Comparison of ENCODE assay signal across 10 cellular contexts in the genomic region with DNA sequence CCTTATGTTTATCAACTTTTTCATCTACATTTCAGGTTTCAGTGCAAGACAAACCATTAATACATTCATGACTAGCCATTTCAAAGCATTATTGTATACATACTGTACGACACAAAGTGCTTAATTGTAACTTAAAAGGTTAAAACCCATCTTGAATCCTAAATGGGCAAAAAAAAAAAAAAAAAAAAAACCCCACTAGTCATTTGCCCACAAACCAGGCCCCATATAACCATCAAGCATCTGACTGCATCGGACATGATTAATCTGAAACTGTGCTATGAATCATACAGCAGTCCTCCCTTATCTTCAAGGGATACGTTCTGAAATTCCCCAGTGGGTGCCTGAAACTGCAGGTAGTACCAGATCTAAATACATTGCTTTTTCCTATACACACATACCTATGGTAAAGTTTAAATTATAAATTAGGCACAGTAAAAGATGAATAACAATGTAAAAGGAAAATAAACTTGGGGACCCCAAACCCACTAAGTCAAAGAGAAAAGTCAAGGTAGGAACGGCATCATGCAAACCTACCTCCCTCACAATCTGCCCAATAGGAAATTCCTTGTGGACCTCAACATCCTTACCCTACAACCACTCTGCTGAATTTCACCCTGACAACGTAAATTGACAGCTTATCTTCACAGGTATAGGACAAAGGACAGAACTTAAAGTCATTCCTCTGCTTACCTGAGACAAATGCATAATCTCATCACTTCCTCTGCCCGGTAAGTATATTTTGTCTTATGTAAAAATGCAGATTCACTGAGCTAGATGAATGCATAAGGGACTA. TPM values are rescaled to one million over a fixed set of nuclear protein-coding genes. Genes with fewer than 3 reads are reported as not detected.
DNase-seq lines count a peak whose midpoint lies in the region; ATAC-seq and TF ChIP-seq lines count a peak whose summit lies in the region.
"Had no signal": no experiment of that assay in that cellular context is flagged by ENCODE, and none has a peak within 500 bp of the region (broad histone marks: within the 10 kb centered on the region; RNA-seq: fewer than 3 reads in every experiment).

No MANE protein-coding gene starts in this region.

- no peak overlapping the region for H3K9ac ChIP-seq in Karpas-422 (ENCODE audit: low read length)

- no peak overlapping the region for H3K4me3 ChIP-seq in tibial artery
- H3K4me3 ChIP-seq in Karpas-422 (ENCODE audit: low read length): no peak overlapping the region

- no peaks in the 10 kb centered on the region for H3K27me3 ChIP-seq in tibial artery
- 0 out of 2 replicates have a peak, but pooled peaks cover 2% of the 10 kb centered on the region for H3K27me3 ChIP-seq in Karpas-422 (ENCODE audit: low read length)

- no peaks in the 10 kb centered on the region for H3K27me3 Mint-ChIP-seq in activated CD8-positive, alpha-beta memory T cell treated with anti-CD3 and anti-CD28 coated beads, Interleukin-2, amount 10 ng/mL, durations not matched to agents 7 days and 5 days
- H3K27me3 Mint-ChIP-seq in T-helper 1 cell treated with Interleukin-12 subunit alpha and Interleukin-12 subunit beta and Interleukin-4 antibody, amounts not matched to agents 30 μg/mL and 1 μg/mL, for 36 hours (ENCODE audit: low read depth): no peaks in the 10 kb centered on the region

- DNase-seq in activated CD8-positive, alpha-beta memory T cell treated with anti-CD3 and anti-CD28 coated beads, Interleukin-2, amount 10 ng/mL, durations not matched to agents 7 days and 5 days: peak; percentile 60
- no peak for DNase-seq in activated CD8-positive, alpha-beta memory T cell treated with anti-CD3 and anti-CD28 coated beads, Interleukin-2, amount 50 U/mL, for 48 hours
- DNase-seq in kidney tubule cell (ENCODE audit: low spot score) (peak; percentile 82), tibial artery (no peak), Karpas-422 (no peak), DMS 273 treated with DMSO at 0.1 percent for 48 hours (lab: John Stamatoyannopoulos, UW) (no peak)

- H3K9me3 Mint-ChIP-seq in activated CD8-positive, alpha-beta memory T cell treated with anti-CD3 and anti-CD28 coated beads, Interleukin-2, amount 10 ng/mL, durations not matched to agents 7 days and 5 days (ENCODE audit: low read depth): no peaks in the 10 kb centered on the region
- no peaks in the 10 kb centered on the region for H3K9me3 Mint-ChIP-seq in T-helper 1 cell treated with Interleukin-12 subunit alpha and Interleukin-12 subunit beta and Interleukin-4 antibody, amounts not matched to agents 30 μg/mL and 1 μg/mL, for 36 hours
- H3K9me3 Mint-ChIP-seq: nephron had no signal

- CTCF ChIA-PET in activated CD8-positive, alpha-beta memory T cell treated with anti-CD3 and anti-CD28 coated beads, Interleukin-2, amount 10 ng/mL, durations not matched to agents 7 days and 5 days (lab: Charles Lee): interaction anchor here (0.6 kb wide), 1 partner anchor 388 kb away, joined by 4 read pairs; no protein-coding TSS in a partner anchor

- H3K36me3 ChIP-seq in tibial artery: no peaks in the 10 kb centered on the region
- no peaks in the 10 kb centered on the region for H3K36me3 ChIP-seq in Karpas-422 (ENCODE audit: insufficient read depth, low read length)

- peaks cover 76% of the 10 kb centered on the region for H3K4me1 Mint-ChIP-seq in activated CD8-positive, alpha-beta memory T cell treated with anti-CD3 and anti-CD28 coated beads, Interleukin-2, amount 10 ng/mL, durations not matched to agents 7 days and 5 days
- peaks cover 39% of the 10 kb centered on the region for H3K4me1 Mint-ChIP-seq in T-helper 1 cell treated with Interleukin-12 subunit alpha and Interleukin-12 subunit beta and Interleukin-4 antibody, amounts not matched to agents 30 μg/mL and 1 μg/mL, for 36 hours (ENCODE audit: low read depth)

- no peaks in the 10 kb centered on the region for H3K9me3 ChIP-seq in tibial artery
- H3K9me3 ChIP-seq in Karpas-422 (ENCODE audit: low read length): no peaks in the 10 kb centered on the region

- no peaks in the 10 kb centered on the region for H3K9me2 ChIP-seq in Karpas-422 (replicated peaks; ENCODE audit: insufficient read depth, low read length)

- no peak overlapping the region for H2AFZ ChIP-seq in Karpas-422 (ENCODE audit: low read length)

- intact Hi-C loops in tibial artery (cut with DNase I; ENCODE audit: low total_unique reads): no loop called here

- H3K36me3 Mint-ChIP-seq in activated CD8-positive, alpha-beta memory T cell treated with anti-CD3 and anti-CD28 coated beads, Interleukin-2, amount 10 ng/mL, durations not matched to agents 7 days and 5 days: peaks cover 6% of the 10 kb centered on the region
- H3K36me3 Mint-ChIP-seq in T-helper 1 cell treated with Interleukin-12 subunit alpha and Interleukin-12 subunit beta and Interleukin-4 antibody, amounts not matched to agents 30 μg/mL and 1 μg/mL, for 36 hours (ENCODE audit: low read depth): peaks cover 2% of the 10 kb centered on the region

- no peak for TF ChIP-seq CTCF in tibial artery (IDR thresholded peaks at IDR 0.05)

- H3K4me1 ChIP-seq in tibial artery (peaks cover 0 to 45% (median 12%) of the 10 kb centered on the region in 4 donors), Karpas-422 (ENCODE audit: low read length) (no peaks in the 10 kb centered on the region)

- ATAC-seq in activated CD8-positive, alpha-beta memory T cell treated with anti-CD3 and anti-CD28 coated beads, Interleukin-2, amount 10 ng/mL, durations not matched to agents 7 days and 5 days: peak; percentile 80
- peak; percentile 84 for ATAC-seq in HG02981 (IDR thresholded peaks at IDR 0.05; ENCODE audit: unreplicated experiment)

- peak overlapping the region; percentile 47 for H3K4me3 Mint-ChIP-seq in activated CD8-positive, alpha-beta memory T cell treated with anti-CD3 and anti-CD28 coated beads, Interleukin-2, amount 10 ng/mL, durations not matched to agents 7 days and 5 days
- no peak overlapping the region for H3K4me3 Mint-ChIP-seq in T-helper 1 cell treated with Interleukin-12 subunit alpha and Interleukin-12 subunit beta and Interleukin-4 antibody, amounts not matched to agents 30 μg/mL and 1 μg/mL, for 36 hours
- H3K4me3 Mint-ChIP-seq: nephron had no signal

- H3K79me2 ChIP-seq in Karpas-422 (ENCODE audit: low read length): no peaks in the 10 kb centered on the region

- peak overlapping the region; percentile 76 for H3K27ac Mint-ChIP-seq in activated CD8-positive, alpha-beta memory T cell treated with anti-CD3 and anti-CD28 coated beads, Interleukin-2, amount 10 ng/mL, durations not matched to agents 7 days and 5 days
- peak overlapping the region; percentile 29 for H3K27ac Mint-ChIP-seq in T-helper 1 cell treated with Interleukin-12 subunit alpha and Interleukin-12 subunit beta and Interleukin-4 antibody, amounts not matched to agents 30 μg/mL and 1 μg/mL, for 36 hours

- H3K4me2 ChIP-seq in Karpas-422 (ENCODE audit: low read depth, low read length, poor library complexity, severe bottlenecking): no peak overlapping the region

- no peak overlapping the region for H3K27ac ChIP-seq in tibial artery
- H3K27ac ChIP-seq in Karpas-422 (ENCODE audit: low read length): no peak overlapping the region
- H3K27ac ChIP-seq: C4-2B had no signal

- peaks cover 15% of the 10 kb centered on the region; the same call in 1 of the 2 replicates for H4K20me1 ChIP-seq in Karpas-422 (ENCODE audit: insufficient read depth, low read depth, low read length)

RNA-seq across cellular contexts. Expression of gene B4GALT5, which starts 14.3 kb away (rescaled TPM):
- total RNA-seq in activated CD8-positive, alpha-beta memory T cell treated with anti-CD3 and anti-CD28 coated beads, Interleukin-2, amount 10 ng/mL, durations not matched to agents 7 days and 5 days: 10 to 100 TPM; 28.1 to 30.9 TPM
- 2.6 and 3.7 TPM in 2 replicates for total RNA-seq in Karpas-422 (2014; rRNA removed; shearing (Covaris generic); ENCODE audit: low replicate concordance)

Comparison
In these comparisons a context has a peak if more than half of its experiments do, and no peak if none do; other contexts are left out.
1. DNase-seq: peak in activated CD8-positive, alpha-beta memory T cell treated with anti-CD3 and anti-CD28 coated beads, Interleukin-2, amount 10 ng/mL, durations not matched to agents 7 days and 5 days (single experiment) and kidney tubule cell (single experiment); none in activated CD8-positive, alpha-beta memory T cell treated with anti-CD3 and anti-CD28 coated beads, Interleukin-2, amount 50 U/mL, for 48 hours (single experiment), tibial artery (0 of 2), Karpas-422 (single experiment) and DMS 273 treated with DMSO at 0.1 percent for 48 hours (single experiment).